In the genomic region with DNA sequence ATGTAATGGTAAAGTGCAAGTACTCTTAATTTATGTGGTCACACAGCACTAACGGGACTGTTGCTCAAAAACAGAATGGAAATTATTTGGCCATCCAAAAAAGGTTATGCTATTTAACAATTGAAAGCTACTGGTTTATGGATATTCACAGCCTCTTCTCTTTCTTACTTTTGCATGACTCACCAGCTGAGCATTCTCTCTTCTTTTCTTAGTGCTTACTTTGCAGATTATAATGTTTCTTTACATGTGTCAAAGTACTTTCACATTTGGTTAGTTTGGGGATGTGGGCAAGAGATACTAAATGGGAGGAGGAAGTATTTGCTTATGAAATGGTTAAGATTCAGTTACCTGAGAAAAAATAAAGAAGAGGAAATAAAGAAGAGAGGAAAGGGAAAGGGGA, we compare ENCODE assay signal across 21 cellular contexts.
DNase-seq lines count a peak whose midpoint lies in the region; ATAC-seq, FAIRE-seq and TF ChIP-seq lines count a peak whose summit lies in the region.
"Had no signal": no experiment of that assay in that cellular context is flagged by ENCODE, and none has a peak within 500 bp of the region (broad histone marks: within the 10 kb centered on the region; RNA-seq: fewer than 3 reads in every experiment).

No MANE protein-coding gene starts in this region.

- peak overlapping the region; percentile 1 for H3K4me3 Mint-ChIP-seq in MCF 10A (ENCODE audit: unreplicated experiment)
- H3K4me3 Mint-ChIP-seq in glutamatergic neuron (ENCODE audit: unreplicated experiment) = no peak overlapping the region
- H3K4me3 Mint-ChIP-seq: activated naive CD8-positive, alpha-beta T cell; CD8-positive, alpha-beta memory T cell; neural crest cell; stimulated activated effector memory CD8-positive, alpha-beta T cell treated with anti-CD3 and anti-CD28 coated beads, Interleukin-12 subunit alpha, Interleukin-12 subunit beta, amount 100 ng/mL, for 72 hours; T-helper 1 cell treated with Interleukin-12 subunit alpha and Interleukin-12 subunit beta and Interleukin-4 antibody, amounts not matched to agents 30 μg/mL and 1 μg/mL, for 36 hours had no signal

- H3K27ac ChIP-seq in mammary epithelial cell (ENCODE audit: insufficient read depth, low read depth, low read length) (no peak overlapping the region), RWPE2 (ENCODE audit: poor library complexity, severe bottlenecking) (no peak overlapping the region)
- H3K27ac ChIP-seq: Peyer's patch, sigmoid colon had no signal

- no peaks in the 10 kb centered on the region for H4K20me1 ChIP-seq in mammary epithelial cell (ENCODE audit: insufficient read depth, low read length)

- H3K9ac ChIP-seq in mammary epithelial cell (ENCODE audit: insufficient read depth, low read length) = no peak overlapping the region

- CTCF ChIA-PET in MCF 10A (lab: Yijun Ruan, JAX) = interaction anchor here (0.8 kb wide), 1 partner anchor 9 kb away, joined by 6 read pairs; no protein-coding TSS in a partner anchor
- CTCF ChIA-PET in mammary epithelial cell (lab: Charles Lee; ENCODE audit: low non-redundant PET) = no interaction called here

- H3K4me2 ChIP-seq in mammary epithelial cell (ENCODE audit: insufficient read depth, low read depth, low read length) = no peak overlapping the region

- H3K36me3 ChIP-seq in mammary epithelial cell (ENCODE audit: insufficient read depth, low read length) (no peaks in the 10 kb centered on the region), RWPE2 (ENCODE audit: low read depth) (no peaks in the 10 kb centered on the region)
- H3K36me3 ChIP-seq: Peyer's patch, sigmoid colon had no signal

- H3K36me3 Mint-ChIP-seq in MCF 10A (ENCODE audit: insufficient read depth, unreplicated experiment) (no peaks in the 10 kb centered on the region), glutamatergic neuron (ENCODE audit: unreplicated experiment) (no peaks in the 10 kb centered on the region)
- H3K36me3 Mint-ChIP-seq: activated naive CD8-positive, alpha-beta T cell; CD8-positive, alpha-beta memory T cell; stimulated activated effector memory CD8-positive, alpha-beta T cell treated with anti-CD3 and anti-CD28 coated beads, Interleukin-12 subunit alpha, Interleukin-12 subunit beta, amount 100 ng/mL, for 72 hours had no signal

- DNase-seq in MCF 10A (ENCODE audit: unreplicated experiment) = peak; percentile 42
- DNase-seq in mammary epithelial cell = no peak
- DNase-seq in RWPE2 (ENCODE audit: low spot score) = no peak
- peak; percentile 9 for DNase-seq in fibroblast of the aortic adventitia (ENCODE audit: low read depth)
- DNase-seq in urothelium cell line (ENCODE audit: low spot score) = peak; percentile 2
- no peak for DNase-seq in HUDEP-2 (lab: John Stamatoyannopoulos, UW; ENCODE audit: unreplicated experiment in 76 of 76)
- DNase-seq in inferior parietal cortex (ENCODE audit: extremely low spot score) = no peak
- DNase-seq in glutamatergic neuron = no peak
- DNase-seq: activated CD4-positive, CD25-positive, alpha-beta regulatory T cell treated with anti-CD3 and anti-CD28 coated beads, Interleukin-2, amount 50 U/mL, for 72 hours; activated CD8-positive, alpha-beta memory T cell treated with anti-CD3 and anti-CD28 coated beads, Interleukin-2, amount 50 U/mL, for 48 hours; CD8-positive, alpha-beta memory T cell; GDM1; NCI-H1694; NCI-H69; Peyer's patch; sigmoid colon had no signal

- POLR2A ChIA-PET in MCF 10A (lab: Yijun Ruan, JAX) = interaction anchor here (1.0 kb wide), 1 partner anchor 21 kb away, joined by 4 read pairs; no protein-coding TSS in a partner anchor

- H2AFZ ChIP-seq in mammary epithelial cell (ENCODE audit: low read depth, low read length) = no peak overlapping the region

- dilution Hi-C loops in mammary epithelial cell (cut with HindIII; ENCODE audit: low sequenced_read_pairs) = no loop called here

- H3K9me3 Mint-ChIP-seq in MCF 10A (ENCODE audit: unreplicated experiment) (peaks cover 7% of the 10 kb centered on the region), glutamatergic neuron (ENCODE audit: unreplicated experiment) (peaks cover 1% of the 10 kb centered on the region)
- H3K9me3 Mint-ChIP-seq: neural crest cell; T-helper 1 cell treated with Interleukin-12 subunit alpha and Interleukin-12 subunit beta and Interleukin-4 antibody, amounts not matched to agents 30 μg/mL and 1 μg/mL, for 36 hours had no signal

- intact Hi-C loops in MCF 10A (cut with micrococcal nuclease) = no loop called here
- intact Hi-C loops in mammary epithelial cell (cut with micrococcal nuclease) = loop anchor here (10.0 kb wide), 1 partner anchor 58 kb away; no protein-coding TSS in a partner anchor

- H3K79me2 ChIP-seq in mammary epithelial cell (ENCODE audit: insufficient read depth, low read length) = no peaks in the 10 kb centered on the region

- H3K27me3 ChIP-seq in mammary epithelial cell (ENCODE audit: insufficient read depth, low read length) = no peaks in the 10 kb centered on the region
- H3K27me3 ChIP-seq in RWPE2 (ENCODE audit: insufficient read depth, poor library complexity, severe bottlenecking) = no peaks in the 10 kb centered on the region
- H3K27me3 ChIP-seq: Peyer's patch, sigmoid colon had no signal

- in situ Hi-C loops in mammary epithelial cell (cut with MboI; ENCODE audit: low sequenced_read_pairs in 2 of 2) = loop anchor here in 1 of 2 donors (25.0 kb wide), 1 partner anchor 165 kb away; no protein-coding TSS in a partner anchor

- H3K9me3 ChIP-seq in mammary epithelial cell (replicated peaks; ENCODE audit: insufficient read depth, low read length) (no peaks in the 10 kb centered on the region), RWPE2 (ENCODE audit: severe bottlenecking) (no peaks in the 10 kb centered on the region)
- H3K9me3 ChIP-seq: Peyer's patch, sigmoid colon had no signal

- H3K4me3 ChIP-seq in mammary epithelial cell (replicated peaks in 1 of 3; ENCODE audit: insufficient read depth in 1 of 3, low read depth in 2 of 3, low read length in 3 of 3) (no peak overlapping the region), RWPE2 (ENCODE audit: severe bottlenecking) (no peak overlapping the region), fibroblast of the aortic adventitia (ENCODE audit: low read depth, low read length) (no peak overlapping the region)
- H3K4me3 ChIP-seq: Peyer's patch, sigmoid colon had no signal

- 33% methylated on average over 1 of the region's 1 CpG for WGBS in mammary epithelial cell (ENCODE audit: low coverage, missing lambda C conversion rate)

- peak; percentile 41; the same call in 2 of the 3 replicates for ATAC-seq in RWPE2 (ENCODE audit: low read depth)
- ATAC-seq: stimulated activated effector memory CD8-positive, alpha-beta T cell treated with anti-CD3 and anti-CD28 coated beads, Interleukin-12 subunit alpha, Interleukin-12 subunit beta, amount 100 ng/mL, for 72 hours had no signal

- no peak for FAIRE-seq in urothelium cell line (lab: Jason Lieb, UNC)
- FAIRE-seq: A204.1 had no signal

- H3K27me3 Mint-ChIP-seq in MCF 10A (ENCODE audit: insufficient read depth, unreplicated experiment) = no peaks in the 10 kb centered on the region
- H3K27me3 Mint-ChIP-seq in glutamatergic neuron (ENCODE audit: unreplicated experiment) = no peaks in the 10 kb centered on the region
- H3K27me3 Mint-ChIP-seq: activated naive CD8-positive, alpha-beta T cell; CD8-positive, alpha-beta memory T cell had no signal

- H3K4me1 ChIP-seq in mammary epithelial cell (ENCODE audit: insufficient read depth, low read length) (no peaks in the 10 kb centered on the region), RWPE2 (ENCODE audit: insufficient read depth, poor library complexity, severe bottlenecking) (peaks cover 3% of the 10 kb centered on the region)
- H3K4me1 ChIP-seq: Peyer's patch, sigmoid colon had no signal

- H3K4me1 Mint-ChIP-seq in MCF 10A (ENCODE audit: insufficient read depth, unreplicated experiment) (peaks cover 11% of the 10 kb centered on the region), glutamatergic neuron (ENCODE audit: low read depth, unreplicated experiment) (peaks cover 6% of the 10 kb centered on the region)
- H3K4me1 Mint-ChIP-seq: CD8-positive, alpha-beta memory T cell; neural crest cell; stimulated activated effector memory CD8-positive, alpha-beta T cell treated with anti-CD3 and anti-CD28 coated beads, Interleukin-12 subunit alpha, Interleukin-12 subunit beta, amount 100 ng/mL, for 72 hours had no signal

- H3K27ac Mint-ChIP-seq in MCF 10A (ENCODE audit: low read depth, unreplicated experiment) (peak overlapping the region; percentile 10), glutamatergic neuron (ENCODE audit: unreplicated experiment) (no peak overlapping the region)
- H3K27ac Mint-ChIP-seq: activated naive CD8-positive, alpha-beta T cell; CD8-positive, alpha-beta memory T cell; stimulated activated effector memory CD8-positive, alpha-beta T cell treated with anti-CD3 and anti-CD28 coated beads, Interleukin-12 subunit alpha, Interleukin-12 subunit beta, amount 100 ng/mL, for 72 hours; T-helper 1 cell treated with Interleukin-12 subunit alpha and Interleukin-12 subunit beta and Interleukin-4 antibody, amounts not matched to agents 30 μg/mL and 1 μg/mL, for 36 hours had no signal

- TF ChIP-seq CTCF in MCF 10A (IDR thresholded peaks at IDR 0.05; ENCODE audit: unreplicated experiment) (no peak), mammary epithelial cell (conservative IDR thresholded peaks at IDR 0.05 in 1 of 2, IDR thresholded peaks at IDR 0.05 in 1 of 2; ENCODE audit: extremely low read depth in 1 of 2, insufficient read depth in 1 of 2, low read depth in 1 of 2, low read length in 2 of 2) (no peak), RWPE2 (IDR thresholded peaks at IDR 0.05; ENCODE audit: poor library complexity, severe bottlenecking) (no peak), fibroblast of the aortic adventitia (IDR thresholded peaks at IDR 0.05; ENCODE audit: insufficient read depth, low read length) (no peak), glutamatergic neuron (IDR thresholded peaks at IDR 0.05; ENCODE audit: partially characterized antibody, unreplicated experiment) (no peak)

- BruUV-seq in MCF 10A (replicated peaks; lab: Mats Ljungman, UMichigan) (no TSS peak), mammary epithelial cell (replicated peaks; lab: Mats Ljungman, UMichigan) (no TSS peak)

Comparison
In these comparisons a context has a peak if more than half of its experiments do, and no peak if none do; other contexts are left out.
1. DNase-seq: peak in MCF 10A (single experiment), fibroblast of the aortic adventitia (single experiment) and urothelium cell line (single experiment); none in mammary epithelial cell (single experiment), RWPE2 (single experiment), HUDEP-2 (0 of 76), inferior parietal cortex (single experiment) and glutamatergic neuron (single experiment).